Comparison of ENCODE assay signal across 18 cellular contexts in the genomic region with DNA sequence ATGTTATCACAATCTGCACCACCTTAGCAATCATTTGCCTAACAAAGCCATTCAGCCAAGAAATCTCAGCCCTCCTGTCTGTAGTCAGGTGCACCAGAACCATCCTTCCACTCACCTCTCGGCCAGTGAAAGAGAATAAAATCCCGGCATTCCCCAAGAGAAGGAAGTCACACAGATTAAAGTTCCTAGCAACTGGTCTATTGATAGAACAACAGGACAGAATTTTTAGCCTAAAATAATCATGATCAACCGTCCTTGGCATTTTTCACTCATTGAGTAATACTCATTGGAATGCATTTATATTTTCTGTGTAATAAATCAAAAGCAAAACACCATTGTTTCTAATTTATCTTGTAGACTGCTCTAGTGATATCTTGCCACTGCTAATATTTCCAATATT.
DNase-seq lines count a peak whose midpoint lies in the region; ATAC-seq and TF ChIP-seq lines count a peak whose summit lies in the region.
"Had no signal": no experiment of that assay in that cellular context is flagged by ENCODE, and none has a peak within 500 bp of the region (broad histone marks: within the 10 kb centered on the region; RNA-seq: fewer than 3 reads in every experiment).

No MANE protein-coding gene starts in this region.

- no peak for TF ChIP-seq POLR2A in heart left ventricle (IDR thresholded peaks at IDR 0.05)

- H3K4me1 ChIP-seq in skeletal muscle satellite cell (ENCODE audit: control insufficient read depth, insufficient read depth, low read length), result peaks cover 17% of the 10 kb centered on the region
- H3K4me1 ChIP-seq in heart left ventricle, result no peaks in the 10 kb centered on the region
- H3K4me1 ChIP-seq: colonic mucosa, pancreas, stomach, upper lobe of right lung had no signal

- no peak for ATAC-seq in GM21381 (IDR thresholded peaks at IDR 0.05; ENCODE audit: unreplicated experiment)
- no peak for ATAC-seq in heart left ventricle
- ATAC-seq: naive thymus-derived CD8-positive, alpha-beta T cell; Right ventricle myocardium inferior; upper lobe of right lung had no signal

- H3K27me3 ChIP-seq in skeletal muscle satellite cell (ENCODE audit: control insufficient read depth, insufficient read depth, low read length) (no peaks in the 10 kb centered on the region), heart left ventricle (peaks cover 0 to 53% (median 4%) of the 10 kb centered on the region in 9 donors)
- H3K27me3 ChIP-seq: BLaER1, colonic mucosa, upper lobe of right lung had no signal

- 28 to 53% (median 34%) methylated on average over 3 of the region's 3 CpGs for WGBS in heart left ventricle, 4 donors

- DNase-seq in EL, result peak; percentile 66
- DNase-seq in SW 1271 (lab: John Stamatoyannopoulos, UW), result peak; percentile 14 to 44
- peak; percentile 43 for DNase-seq in fibroblast of the aortic adventitia (ENCODE audit: low read depth)
- DNase-seq in endothelial cell (ENCODE audit: low spot score), result no peak
- no peak for DNase-seq in heart left ventricle
- DNase-seq: activated CD4-positive, alpha-beta T cell treated with anti-CD3 and anti-CD28 coated beads, Interleukin-2, amount 50 U/mL, for 1 hour; aorta; colonic mucosa; naive thymus-derived CD8-positive, alpha-beta T cell; NCI-H345; pancreas; stomach; T-helper 1 cell; upper lobe of right lung had no signal

- H3K9me3 Mint-ChIP-seq in endothelial cell (ENCODE audit: unreplicated experiment), result no peaks in the 10 kb centered on the region
- H3K9me3 Mint-ChIP-seq: naive thymus-derived CD8-positive, alpha-beta T cell had no signal

- H3K9me3 ChIP-seq in skeletal muscle satellite cell (replicated peaks; ENCODE audit: low read length) (no peaks in the 10 kb centered on the region), heart left ventricle (no peaks in the 10 kb centered on the region)
- H3K9me3 ChIP-seq: BLaER1, colonic mucosa, pancreas, stomach, upper lobe of right lung had no signal

- intact Hi-C loops in heart left ventricle (cut with DNase I), result no loop called here

- no peak overlapping the region for H3K27ac ChIP-seq in heart left ventricle
- H3K27ac ChIP-seq: BLaER1, colonic mucosa, stomach, upper lobe of right lung had no signal

- H3K4me3 Mint-ChIP-seq in endothelial cell (ENCODE audit: unreplicated experiment), result no peak overlapping the region

- H3K4me3 ChIP-seq in fibroblast of the aortic adventitia (ENCODE audit: low read depth, low read length) (no peak overlapping the region), skeletal muscle satellite cell (ENCODE audit: low read length) (no peak overlapping the region), heart left ventricle (no peak overlapping the region)
- H3K4me3 ChIP-seq: BLaER1, colonic mucosa, pancreas, stomach, upper lobe of right lung had no signal

- H3K36me3 Mint-ChIP-seq in endothelial cell (ENCODE audit: low read depth, unreplicated experiment), result no peaks in the 10 kb centered on the region
- H3K36me3 Mint-ChIP-seq: naive thymus-derived CD8-positive, alpha-beta T cell had no signal

- H3K27ac Mint-ChIP-seq in endothelial cell (ENCODE audit: unreplicated experiment), result no peak overlapping the region
- H3K27ac Mint-ChIP-seq: naive thymus-derived CD8-positive, alpha-beta T cell had no signal

- H3K4me2 ChIP-seq in skeletal muscle satellite cell (ENCODE audit: low read length), result peak overlapping the region; percentile 2
- H3K4me2 ChIP-seq: BLaER1 had no signal

- peaks cover 2% of the 10 kb centered on the region for H3K27me3 Mint-ChIP-seq in endothelial cell (ENCODE audit: unreplicated experiment)

- TF ChIP-seq CTCF in fibroblast of the aortic adventitia (IDR thresholded peaks at IDR 0.05; ENCODE audit: insufficient read depth, low read length) (no peak), endothelial cell (IDR thresholded peaks at IDR 0.05; ENCODE audit: unreplicated experiment) (no peak), heart left ventricle (IDR thresholded peaks at IDR 0.05) (no peak)

- peak overlapping the region; percentile 36 for H3K9ac ChIP-seq in skeletal muscle satellite cell (ENCODE audit: low read depth, low read length)
- H3K9ac ChIP-seq: BLaER1 had no signal

- H3K36me3 ChIP-seq in skeletal muscle satellite cell (ENCODE audit: insufficient read depth, low read length) (no peaks in the 10 kb centered on the region), heart left ventricle (no peaks in the 10 kb centered on the region)
- H3K36me3 ChIP-seq: BLaER1, colonic mucosa, pancreas, stomach, upper lobe of right lung had no signal

- no peaks in the 10 kb centered on the region for H3K4me1 Mint-ChIP-seq in endothelial cell (ENCODE audit: unreplicated experiment)

Comparison
In these comparisons a context has a peak if more than half of its experiments do, and no peak if none do; other contexts are left out.
1. DNase-seq: peak in EL (single experiment), SW 1271 (2 of 2) and fibroblast of the aortic adventitia (single experiment); none in endothelial cell (single experiment) and heart left ventricle (0 of 5).